Comparison of ENCODE assay signal across 19 cellular contexts in the genomic region with DNA sequence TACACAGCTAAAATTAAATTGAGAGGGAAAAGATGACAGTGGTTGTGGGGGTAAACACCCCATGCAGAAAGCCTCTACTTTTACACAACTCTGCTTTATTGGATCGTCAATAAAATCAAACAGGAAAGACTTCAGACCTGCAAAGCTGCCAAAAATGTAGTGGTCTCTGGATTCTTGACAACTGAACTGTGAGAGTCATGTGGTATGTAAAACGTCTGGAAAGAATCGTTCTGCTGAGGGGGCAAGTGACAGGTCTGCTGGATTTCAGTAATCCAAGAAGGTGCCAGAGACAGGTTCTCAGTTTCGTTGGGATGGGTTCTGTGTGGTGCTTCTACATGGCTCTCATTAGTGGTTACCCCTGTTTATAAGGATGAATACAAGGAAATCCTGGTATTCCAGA.
DNase-seq lines count a peak whose midpoint lies in the region; TF ChIP-seq lines count a peak whose summit lies in the region.
"Had no signal": no experiment of that assay in that cellular context is flagged by ENCODE, and none has a peak within 500 bp of the region (broad histone marks: within the 10 kb centered on the region; RNA-seq: fewer than 3 reads in every experiment).

No MANE protein-coding gene starts in this region.

- H3K27me3 ChIP-seq in ascending aorta = no peaks in the 10 kb centered on the region
- H3K27me3 ChIP-seq: esophagus muscularis mucosa, neural progenitor cell, sigmoid colon, tibial nerve had no signal

- H3K9me3 ChIP-seq in ascending aorta = no peaks in the 10 kb centered on the region
- H3K9me3 ChIP-seq: esophagus muscularis mucosa, sigmoid colon, tibial nerve had no signal

- H3K9me3 Mint-ChIP-seq in HFFc6 = no peaks in the 10 kb centered on the region
- H3K9me3 Mint-ChIP-seq in activated CD4-positive, alpha-beta memory T cell treated with anti-CD3 and anti-CD28 coated beads for 36 hours = no peaks in the 10 kb centered on the region
- H3K9me3 Mint-ChIP-seq: neural progenitor cell had no signal

- H3K4me1 ChIP-seq in ascending aorta = peaks cover 0 to 8% of the 10 kb centered on the region in 2 donors
- H3K4me1 ChIP-seq: neural progenitor cell had no signal

- no peaks in the 10 kb centered on the region for H3K36me3 ChIP-seq in ascending aorta
- H3K36me3 ChIP-seq: esophagus muscularis mucosa, neural progenitor cell, sigmoid colon, tibial nerve had no signal

- H3K4me3 ChIP-seq in AG09309 (ENCODE audit: control insufficient read depth, low read depth, low read length) = no peak overlapping the region
- H3K4me3 ChIP-seq in ascending aorta = no peak overlapping the region
- H3K4me3 ChIP-seq: esophagus muscularis mucosa, neural progenitor cell, sigmoid colon, tibial nerve had no signal

- DNase-seq in AG09309 (ENCODE audit: low read depth) (peak; percentile 80), HFFc6 (peak; percentile 48), epidermal melanocyte (ENCODE audit: insufficient read length, low spot score) (peak; percentile 26), left kidney (ENCODE audit: low read depth, low spot score) (peak; percentile 29), ascending aorta (ENCODE audit: low spot score in 2 of 2) (no peak), GM19238 (ENCODE audit: insufficient read length, low spot score) (no peak), SKM-1 treated with dmso at 0.1 percent for 144 hours (lab: John Stamatoyannopoulos, UW; ENCODE audit: unreplicated experiment) (no peak)
- no peak for DNase-seq in activated CD4-positive, alpha-beta memory T cell treated with anti-CD3 and anti-CD28 coated beads for 36 hours
- DNase-seq: activated CD4-positive, alpha-beta T cell treated with anti-CD3 and anti-CD28 coated beads for 36 hours; C1 segment of cervical spinal cord; mesendoderm; NCI-H2171; NK-92 treated with Interleukin-12 subunit alpha and Interleukin-12 subunit beta, amount 100 ng/mL, for 24 hours; SHP77; sigmoid colon; stimulated activated CD4-positive, alpha-beta T cell treated with anti-CD3 and anti-CD28 coated beads, Interleukin-4, amount 100 ng/mL, for 4 hours had no signal

- intact Hi-C loops in ascending aorta (cut with DNase I) = no loop called here
- intact Hi-C loops in activated CD4-positive, alpha-beta memory T cell treated with anti-CD3 and anti-CD28 coated beads for 36 hours (cut with micrococcal nuclease) = no loop called here

- peaks cover 22% of the 10 kb centered on the region for H3K4me1 Mint-ChIP-seq in HFFc6 (ENCODE audit: low read depth)
- H3K4me1 Mint-ChIP-seq in activated CD4-positive, alpha-beta memory T cell treated with anti-CD3 and anti-CD28 coated beads for 36 hours (ENCODE audit: low read depth) = no peaks in the 10 kb centered on the region
- H3K4me1 Mint-ChIP-seq: activated CD4-positive, alpha-beta T cell treated with anti-CD3 and anti-CD28 coated beads for 36 hours; neural progenitor cell had no signal

- no peak overlapping the region for H3K27ac ChIP-seq in ascending aorta
- H3K27ac ChIP-seq: esophagus muscularis mucosa, neural progenitor cell, sigmoid colon, tibial nerve had no signal

- H3K4me3 Mint-ChIP-seq in HFFc6 = no peak overlapping the region
- no peak overlapping the region for H3K4me3 Mint-ChIP-seq in activated CD4-positive, alpha-beta memory T cell treated with anti-CD3 and anti-CD28 coated beads for 36 hours
- H3K4me3 Mint-ChIP-seq: activated CD4-positive, alpha-beta T cell treated with anti-CD3 and anti-CD28 coated beads for 36 hours; neural progenitor cell had no signal

- no peak overlapping the region for H3K27ac Mint-ChIP-seq in HFFc6
- no peak overlapping the region for H3K27ac Mint-ChIP-seq in activated CD4-positive, alpha-beta memory T cell treated with anti-CD3 and anti-CD28 coated beads for 36 hours
- H3K27ac Mint-ChIP-seq: activated CD4-positive, alpha-beta T cell treated with anti-CD3 and anti-CD28 coated beads for 36 hours; neural progenitor cell had no signal

- CTCF ChIA-PET in activated CD4-positive, alpha-beta memory T cell treated with anti-CD3 and anti-CD28 coated beads for 36 hours (lab: Charles Lee) = no interaction called here

- no peaks in the 10 kb centered on the region for H3K27me3 Mint-ChIP-seq in HFFc6 (ENCODE audit: insufficient read depth)
- H3K27me3 Mint-ChIP-seq in activated CD4-positive, alpha-beta memory T cell treated with anti-CD3 and anti-CD28 coated beads for 36 hours = no peaks in the 10 kb centered on the region
- H3K27me3 Mint-ChIP-seq: activated CD4-positive, alpha-beta T cell treated with anti-CD3 and anti-CD28 coated beads for 36 hours had no signal

- peaks cover 7% of the 10 kb centered on the region for H3K36me3 Mint-ChIP-seq in HFFc6 (ENCODE audit: low read depth)
- peaks cover 10% of the 10 kb centered on the region for H3K36me3 Mint-ChIP-seq in activated CD4-positive, alpha-beta memory T cell treated with anti-CD3 and anti-CD28 coated beads for 36 hours
- H3K36me3 Mint-ChIP-seq: neural progenitor cell had no signal

- TF ChIP-seq CTCF in AG09309 (IDR thresholded peaks at IDR 0.05; ENCODE audit: control insufficient read depth, insufficient read depth, low read depth, low read length, missing control alignments) (no peak), HFFc6 (IDR thresholded peaks at IDR 0.05) (no peak), ascending aorta (IDR thresholded peaks at IDR 0.05) (no peak)

- POLR2A ChIA-PET in activated CD4-positive, alpha-beta memory T cell treated with anti-CD3 and anti-CD28 coated beads for 36 hours (lab: Charles Lee) = no interaction called here

Comparison
In these comparisons a context has a peak if more than half of its experiments do, and no peak if none do; other contexts are left out.
1. DNase-seq: peak in AG09309 (single experiment), HFFc6 (single experiment), epidermal melanocyte (single experiment) and left kidney (single experiment); none in ascending aorta (0 of 2), GM19238 (single experiment), SKM-1 treated with dmso at 0.1 percent for 144 hours (single experiment) and activated CD4-positive, alpha-beta memory T cell treated with anti-CD3 and anti-CD28 coated beads for 36 hours (single experiment).